ENCODE assay signal across 11 cellular contexts in the genomic region with DNA sequence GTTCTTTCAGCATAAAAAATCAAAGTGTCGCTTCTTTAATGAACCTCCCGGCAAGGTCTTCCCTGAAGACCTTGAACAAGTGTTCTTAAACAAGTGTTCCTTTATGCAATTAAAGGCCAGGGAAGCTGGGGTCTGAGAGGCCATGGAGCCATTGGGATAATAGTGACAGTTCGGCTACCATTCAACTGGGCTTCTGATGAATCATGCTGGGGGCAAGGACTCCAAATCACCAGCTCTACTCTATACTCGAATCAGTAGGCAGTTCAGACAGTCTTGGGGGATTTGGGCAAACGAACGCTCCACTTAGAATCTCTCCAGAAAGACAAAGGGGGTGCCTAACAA. TPM values are rescaled to one million over a fixed set of nuclear protein-coding genes. Genes with fewer than 3 reads are reported as not detected.
DNase-seq lines count a peak whose midpoint lies in the region; ATAC-seq and TF ChIP-seq lines count a peak whose summit lies in the region.
"Had no signal": no experiment of that assay in that cellular context is flagged by ENCODE, and none has a peak within 500 bp of the region (broad histone marks: within the 10 kb centered on the region; RNA-seq: fewer than 3 reads in every experiment).

No MANE protein-coding gene starts in this region.

- H3F3A ChIP-seq in GM23248 (ENCODE audit: insufficient read depth) = peaks cover 24% of the 10 kb centered on the region

- H3K9me2 ChIP-seq in GM23248 (ENCODE audit: insufficient read depth) = no peaks in the 10 kb centered on the region

- 0 out of 2 replicates have a peak overlapping the region, but pooled peaks have one; percentile 27 for H3K9ac ChIP-seq in GM23248
- H3K9ac ChIP-seq in iPS-18a (ENCODE audit: low read length) = peak overlapping the region; percentile 55

- H3K4me3 ChIP-seq in GM23248 (no peak overlapping the region), RWPE2 (ENCODE audit: severe bottlenecking) (no peak overlapping the region), iPS-18a (ENCODE audit: low read length) (peak overlapping the region; percentile 23), thymus (ENCODE audit: low read length) (peak overlapping the region; percentile 11), foreskin fibroblast (ENCODE audit: low read depth in 1 of 2, low read length in 2 of 2) (no peak overlapping the region)

- no peak overlapping the region for H3K4me3 Mint-ChIP-seq in HFFc6
- H3K4me3 Mint-ChIP-seq: immature natural killer cell had no signal

- H3K9me3 ChIP-seq in GM23248 (ENCODE audit: low read depth) (no peaks in the 10 kb centered on the region), RWPE2 (ENCODE audit: severe bottlenecking) (no peaks in the 10 kb centered on the region), iPS-18a (ENCODE audit: control insufficient read depth, low read depth, low read length) (no peaks in the 10 kb centered on the region), thymus (ENCODE audit: control insufficient read depth) (no peaks in the 10 kb centered on the region)

- H4K20me1 ChIP-seq in GM23248 (ENCODE audit: insufficient read depth) = no peaks in the 10 kb centered on the region

- H3K79me2 ChIP-seq in GM23248 (ENCODE audit: insufficient read depth) = no peaks in the 10 kb centered on the region

- WGBS in GM23248 (ENCODE audit: low coverage in 1 of 2, low lambda C conversion rate in 2 of 2, missing lambda C conversion rate in 2 of 2), 2 experiments = 86 to 89% methylated on average over 6 of the region's 6 CpGs
- 97% methylated on average over 6 of the region's 6 CpGs for WGBS in thymus

- ATAC-seq in RWPE2 (ENCODE audit: low read depth) = no peak

- DNase-seq in GM23248 = no peak
- no peak for DNase-seq in RWPE2 (ENCODE audit: low spot score)
- no peak for DNase-seq in NCI-H2029 (lab: John Stamatoyannopoulos, UW)
- DNase-seq in foreskin fibroblast = no peak
- no peak for DNase-seq in HT-29 (ENCODE audit: low spot score)
- DNase-seq in HFFc6 = no peak
- DNase-seq: NCI-H187 had no signal

- H3K4me1 Mint-ChIP-seq in HFFc6 (ENCODE audit: low read depth) = peaks cover 27% of the 10 kb centered on the region

- H3K4me2 ChIP-seq in GM23248 (ENCODE audit: unreplicated experiment) = peak overlapping the region; percentile 67

- no peak for TF ChIP-seq CTCF in RWPE2 (IDR thresholded peaks at IDR 0.05; ENCODE audit: poor library complexity, severe bottlenecking)
- TF ChIP-seq CTCF in foreskin fibroblast (IDR thresholded peaks at IDR 0.05; ENCODE audit: low read depth, low read length) = no peak
- TF ChIP-seq CTCF in HFFc6 (IDR thresholded peaks at IDR 0.05) = no peak

- H3K4me1 ChIP-seq in GM23248 (ENCODE audit: insufficient read depth) (peaks cover 42% of the 10 kb centered on the region), RWPE2 (ENCODE audit: insufficient read depth, poor library complexity, severe bottlenecking) (peaks cover 51% of the 10 kb centered on the region), iPS-18a (ENCODE audit: control insufficient read depth, low read depth, low read length) (peaks cover 43% of the 10 kb centered on the region), thymus (ENCODE audit: control insufficient read depth, insufficient read depth, low read length) (peaks cover 19% of the 10 kb centered on the region)

- in situ Hi-C loops in GM23248 (cut with MboI) = no loop called here

- no peak overlapping the region for H3K27ac Mint-ChIP-seq in HFFc6
- H3K27ac Mint-ChIP-seq: immature natural killer cell had no signal

- no peaks in the 10 kb centered on the region for H3K36me3 ChIP-seq in GM23248 (ENCODE audit: low read depth)
- no peaks in the 10 kb centered on the region for H3K36me3 ChIP-seq in RWPE2 (ENCODE audit: low read depth)
- H3K36me3 ChIP-seq in iPS-18a (ENCODE audit: control insufficient read depth, low read depth, low read length) = no peaks in the 10 kb centered on the region
- no peaks in the 10 kb centered on the region for H3K36me3 ChIP-seq in thymus (ENCODE audit: control insufficient read depth, insufficient read depth)

- no peaks in the 10 kb centered on the region for H3K9me3 Mint-ChIP-seq in HFFc6
- H3K9me3 Mint-ChIP-seq: immature natural killer cell had no signal

- H3K27me3 ChIP-seq in GM23248 (replicated peaks; ENCODE audit: insufficient read depth) (no peaks in the 10 kb centered on the region), RWPE2 (ENCODE audit: insufficient read depth, poor library complexity, severe bottlenecking) (no peaks in the 10 kb centered on the region), iPS-18a (ENCODE audit: control insufficient read depth, insufficient read depth, low read length) (no peaks in the 10 kb centered on the region), thymus (ENCODE audit: control insufficient read depth, insufficient read depth) (no peaks in the 10 kb centered on the region)

- peak overlapping the region; percentile 69 for H3K27ac ChIP-seq in GM23248
- peak overlapping the region; percentile 98 for H3K27ac ChIP-seq in RWPE2 (ENCODE audit: poor library complexity, severe bottlenecking)
- H3K27ac ChIP-seq in iPS-18a (ENCODE audit: low read length) = peak overlapping the region; percentile 60
- H3K27ac ChIP-seq in thymus (ENCODE audit: low read depth) = peak overlapping the region; percentile 91
- H3K27ac ChIP-seq: VCaP had no signal

- no peaks in the 10 kb centered on the region for H3K36me3 Mint-ChIP-seq in HFFc6 (ENCODE audit: low read depth)
- H3K36me3 Mint-ChIP-seq: immature natural killer cell had no signal

- peaks cover 1% of the 10 kb centered on the region for H3K27me3 Mint-ChIP-seq in HFFc6 (ENCODE audit: insufficient read depth)

- peak overlapping the region; percentile 40 for H2AFZ ChIP-seq in GM23248

RNA-seq across cellular contexts. Expression of gene EZR, which starts 34.7 kb away (rescaled TPM):
- 52.4 and 59.4 TPM in 2 replicates for total RNA-seq in GM23248 (2014; rRNA removed; shearing (Covaris generic))
- 65.2 and 66.8 TPM in 2 replicates for polyA plus RNA-seq in GM23248 (2016; fragmentation: Nextera tagmentation; extraction: Ambion mirVana)
- 165 TPM for polyA plus RNA-seq in thymus
- total RNA-seq in HT-29 (2014; rRNA removed; shearing (Covaris generic)) = 277 and 282 TPM in 2 replicates
- total RNA-seq in HFFc6 (2021; fragmentation: NEBNext Ultra II Directional; extraction: Animal tissue kit (Norgen Biotek cat#: 25700)) = 100 to 1,000 TPM; 118 to 183 (median 178) TPM

Comparison
In these comparisons a context has a peak if more than half of its experiments do, and no peak if none do; other contexts are left out.
1. H3K4me3 ChIP-seq: peak in iPS-18a (single experiment) and thymus (single experiment); none in GM23248 (single experiment), RWPE2 (single experiment) and foreskin fibroblast (0 of 2).
2. Peak in every context shown above with its lines, with median percentiles within 50 percentile points of each other: H3K27ac ChIP-seq.